11 cellular contexts compared by ENCODE assay signal in the genomic region with DNA sequence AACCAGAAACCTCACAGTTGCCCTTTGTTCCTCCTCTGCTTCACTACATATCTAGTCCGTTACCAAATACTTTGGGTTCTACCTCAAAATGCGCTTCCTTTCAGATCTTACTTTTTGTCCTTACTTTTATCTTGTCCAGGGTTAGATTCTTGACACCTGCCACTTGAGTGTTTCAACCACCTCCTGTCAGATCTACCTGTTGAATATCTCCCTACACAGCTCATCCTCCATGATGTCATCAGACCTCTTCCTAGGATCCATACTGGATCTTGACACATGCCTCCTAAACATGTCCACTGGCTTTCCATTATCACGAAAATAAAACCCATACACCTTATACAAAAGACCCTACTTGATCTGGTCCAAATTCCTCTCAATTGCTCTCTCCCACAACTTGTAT.
"Had no signal": no experiment of that assay in that cellular context is flagged by ENCODE, and none has a peak within 500 bp of the region (broad histone marks: within the 10 kb centered on the region; RNA-seq: fewer than 3 reads in every experiment).

No MANE protein-coding gene starts in this region.

- DNase-seq: GM23248, GOT3, H7, H9, HCEC 1CT, HFFc6 had no signal

- H3K4me3 ChIP-seq: GM23248, GM23338, HAP-1 had no signal

- H3K36me3 ChIP-seq: HAP-1 had no signal

- H3K27ac ChIP-seq: GM23248 had no signal

- H3K4me2 ChIP-seq: GM23338 had no signal

- H3K9me3 Mint-ChIP-seq: GM23338, HFFc6 had no signal

- H3K4me1 Mint-ChIP-seq: GM23338 had no signal

- H3K4me1 ChIP-seq: HAP-1 had no signal

- H3K9ac ChIP-seq: GM23248 had no signal

- H3K9me3 ChIP-seq: HAP-1 had no signal

- H3K4me3 Mint-ChIP-seq: GM23338, H9, HFFc6 had no signal

- ATAC-seq: GM23338, HCT116 had no signal

- H3K27ac Mint-ChIP-seq: GM23338, H9, HFFc6 had no signal

- FAIRE-seq: H1, H54 had no signal

- H2AFZ ChIP-seq: GM23248, GM23338 had no signal
